ENCODE assay signal across 11 cellular contexts in genomic region chr6:75202676-75203131, GRCh38. TPM values are rescaled to one million over a fixed set of nuclear protein-coding genes. Genes with fewer than 3 reads are reported as not detected.
A peak's percentile ranks its signal among the peaks of the same experiment; 100 is the strongest.
DNase-seq lines count a peak whose midpoint lies in the region; ATAC-seq and TF ChIP-seq lines count a peak whose summit lies in the region.
"Had no signal": no experiment of that assay in that cellular context is flagged by ENCODE, and none has a peak within 500 bp of the region (broad histone marks: within the 10 kb centered on the region; RNA-seq: fewer than 3 reads in every experiment).

No MANE protein-coding gene starts in this region.

- no peaks in the 10 kb centered on the region for H3K36me3 ChIP-seq in sigmoid colon

- CTCF ChIA-PET in WTC11 (lab: Charles Lee): interaction anchor here (0.8 to 1.9 kb wide), 9 partner anchors 9 to 1233 kb away, joined by 3 to 7 read pairs (median 5); no protein-coding TSS in a partner anchor

- no peaks in the 10 kb centered on the region for H3K36me3 Mint-ChIP-seq in WTC11

- no peaks in the 10 kb centered on the region for H3K27me3 ChIP-seq in sigmoid colon

- no peak overlapping the region for H3K27ac Mint-ChIP-seq in WTC11

- no peak for TF ChIP-seq CTCF in WTC11 (IDR thresholded peaks at IDR 0.05)
- no peak for TF ChIP-seq CTCF in sigmoid colon (IDR thresholded peaks at IDR 0.05)

- intact Hi-C loops in sigmoid colon (cut with DNase I): loop anchor here (5.0 to 10.0 kb wide), 3 partner anchors 325 to 1548 kb away; partner anchors contain the start of gene SLC17A5

- H3K27me3 Mint-ChIP-seq in WTC11 (ENCODE audit: low read depth): peaks cover 75% of the 10 kb centered on the region

- H3K9me3 Mint-ChIP-seq in WTC11: no peaks in the 10 kb centered on the region

- ATAC-seq in WTC11 (no peak), left lobe of liver (no peak), HG02678 (IDR thresholded peaks at IDR 0.05; ENCODE audit: unreplicated experiment) (no peak)

- peak overlapping the region; percentile 87 for H3K4me3 Mint-ChIP-seq in WTC11

- peaks cover 37% of the 10 kb centered on the region for H3K4me1 Mint-ChIP-seq in WTC11

- peak overlapping the region; percentile 30 to 84 (median 53) for H3K4me3 ChIP-seq in sigmoid colon
- H3K4me3 ChIP-seq: PC-9 had no signal

- peak overlapping the region; percentile 80 to 97 (median 92) for H3K27ac ChIP-seq in sigmoid colon
- H3K27ac ChIP-seq: PC-9 had no signal

- TF ChIP-seq EP300 in sigmoid colon (IDR thresholded peaks at IDR 0.05): no peak

- no peak for TF ChIP-seq POLR2A in sigmoid colon (IDR thresholded peaks at IDR 0.05)

- 41 to 65% methylated on average over 12 of the region's 12 CpGs for WGBS in sigmoid colon, 2 donors

- H3K4me1 ChIP-seq in sigmoid colon: peaks cover 0 to 68% (median 35%) of the 10 kb centered on the region in 4 donors

- peak; percentile 33 for DNase-seq in GM03348 (ENCODE audit: low spot score)
- DNase-seq in WTC11 (ENCODE audit: low spot score): no peak
- peak; percentile 8 for DNase-seq in glomerular visceral epithelial cell (ENCODE audit: extremely low spot score)
- no peak for DNase-seq in sigmoid colon
- no peak for DNase-seq in left lobe of liver (ENCODE audit: low spot score)
- no peak for DNase-seq in NCI-H526 (lab: John Stamatoyannopoulos, UW)
- DNase-seq in RKO (ENCODE audit: low spot score): no peak
- DNase-seq: activated CD4-positive, alpha-beta T cell treated with anti-CD3 and anti-CD28 coated beads, Interleukin-2, amount 50 U/mL, for 48 hours; amniotic stem cell; PC-9 had no signal

- POLR2A ChIA-PET in WTC11 (lab: Charles Lee): no interaction called here

- H3K9me3 ChIP-seq in sigmoid colon: no peaks in the 10 kb centered on the region

TF ChIP-seq in WTC11, 78 proteins besides CTCF, POLR2A, EP300 and RAD21:
- no peak for TF ChIP-seq MXD4 (CRISPR knock-in tag; IDR thresholded peaks at IDR 0.05; ENCODE audit: borderline replicate concordance)
- no peak for TF ChIP-seq RELA (CRISPR knock-in tag; IDR thresholded peaks at IDR 0.05; ENCODE audit: borderline replicate concordance)
- TF ChIP-seq TCF7 (CRISPR knock-in tag; IDR thresholded peaks at IDR 0.05; ENCODE audit: low read depth): no peak

RNA-seq across cellular contexts. Expression of gene COL12A1, which starts 3.1 kb away (rescaled TPM):
- 1.1 to 1.4 TPM (median 1.2 TPM) in 3 replicates for total RNA-seq in WTC11 (2021)
- total RNA-seq in sigmoid colon: 100 to 1,000 TPM; 129 to 328 (median 143) TPM
- 10 to 100 TPM in 1 of 3 donors, 1 to 10 TPM in 2; 2.1 to 11.3 (median 3.0) TPM for polyA plus RNA-seq in sigmoid colon
- 1.6 TPM for total RNA-seq in left lobe of liver

RNA-seq across cellular contexts. Expression of gene COX7A2, which starts 40.9 kb away (rescaled TPM):
- total RNA-seq in WTC11 (2021): 465 to 500 TPM (median 472 TPM) in 3 replicates
- total RNA-seq in sigmoid colon: 1,000 to 10,000 TPM in 1 of 4 donors, 100 to 1,000 TPM in 3; 419 to 3,086 (median 644) TPM
- 1,000 to 10,000 TPM in 2 of 3 donors, 100 to 1,000 TPM in 1; 948 to 2,470 (median 1,191) TPM for polyA plus RNA-seq in sigmoid colon
- total RNA-seq in left lobe of liver: 183 TPM

Comparison
In these comparisons a context has a peak if more than half of its experiments do, and no peak if none do; other contexts are left out.
1. DNase-seq: peak in GM03348 (single experiment) and glomerular visceral epithelial cell (single experiment); none in WTC11 (single experiment), sigmoid colon (single experiment), left lobe of liver (single experiment), NCI-H526 (0 of 2) and RKO (single experiment).
2. RNA of gene COL12A1, which starts 3.1 kb away (total RNA-seq): 129 to 328 TPM in sigmoid colon; 1.6 TPM in left lobe of liver (single experiment) and 1.1 to 1.4 TPM in WTC11; every median in the first group is over 10 times any median in the second.